ENCODE assay signal across 12 cellular contexts in genomic region chr7:143331179-143331825, GRCh38. TPM values are rescaled to one million over a fixed set of nuclear protein-coding genes. Genes with fewer than 3 reads are reported as not detected.
DNase-seq lines count a peak whose midpoint lies in the region; ATAC-seq and TF ChIP-seq lines count a peak whose summit lies in the region.
"Had no signal": no experiment of that assay in that cellular context is flagged by ENCODE, and none has a peak within 500 bp of the region (broad histone marks: within the 10 kb centered on the region; RNA-seq: fewer than 3 reads in every experiment).

No MANE protein-coding gene starts in this region.

- H3K27me3 Mint-ChIP-seq in chondrocyte (ENCODE audit: low read depth), result peaks cover 5% of the 10 kb centered on the region
- H3K27me3 Mint-ChIP-seq in naive thymus-derived CD4-positive, alpha-beta T cell, result peaks cover 0 to 30% (median 0%) of the 10 kb centered on the region in 5 donors

- ATAC-seq in naive thymus-derived CD4-positive, alpha-beta T cell, result peak; percentile 37
- ATAC-seq in GM18873 (IDR thresholded peaks at IDR 0.05; ENCODE audit: low FRiP score, unreplicated experiment), result no peak

- peaks cover 7% of the 10 kb centered on the region for H3K4me1 Mint-ChIP-seq in chondrocyte (ENCODE audit: low read depth)
- peaks cover 0 to 4% (median 0%) of the 10 kb centered on the region in 7 donors for H3K4me1 Mint-ChIP-seq in naive thymus-derived CD4-positive, alpha-beta T cell
- H3K4me1 Mint-ChIP-seq: activated naive CD8-positive, alpha-beta T cell treated with anti-CD3 and anti-CD28 coated beads, Interleukin-2, amount 10 ng/mL, durations not matched to agents 7 days and 5 days had no signal

- TF ChIP-seq CTCF in AG10803 (conservative IDR thresholded peaks at IDR 0.05; ENCODE audit: low read length) (no peak), chondrocyte (IDR thresholded peaks at IDR 0.05) (no peak)

- H3K27ac ChIP-seq in naive thymus-derived CD4-positive, alpha-beta T cell (ENCODE audit: low read depth, low read length), result no peak overlapping the region
- H3K27ac ChIP-seq: suprapubic skin had no signal

- DNase-seq in AG10803 (ENCODE audit: low read depth) (peak; percentile 90), LoVo (ENCODE audit: low spot score) (peak; percentile 64), chondrocyte (ENCODE audit: low spot score) (no peak), NCI-H524 treated with DMSO at 0.1 percent for 48 hours (lab: John Stamatoyannopoulos, UW) (no peak), HK-2 (ENCODE audit: unreplicated experiment) (no peak)
- no peak for DNase-seq in naive thymus-derived CD4-positive, alpha-beta T cell
- DNase-seq in activated CD4-positive, alpha-beta T cell treated with anti-CD3 and anti-CD28 coated beads for 48 hours, result no peak
- DNase-seq: activated CD4-positive, alpha-beta T cell treated with anti-CD3 and anti-CD28 coated beads for 1 hour; activated naive CD8-positive, alpha-beta T cell treated with anti-CD3 and anti-CD28 coated beads, Interleukin-2, amount 10 ng/mL, durations not matched to agents 7 days and 5 days; NCI-H187 treated with DMSO at 0.1 percent for 48 hours had no signal

- H3K4me3 ChIP-seq in AG10803 (ENCODE audit: low read length), result no peak overlapping the region
- H3K4me3 ChIP-seq in naive thymus-derived CD4-positive, alpha-beta T cell (ENCODE audit: low read length), result no peak overlapping the region
- H3K4me3 ChIP-seq: suprapubic skin had no signal

- peak overlapping the region; percentile 46 for H3K27ac Mint-ChIP-seq in chondrocyte (ENCODE audit: unreplicated experiment)
- H3K27ac Mint-ChIP-seq in naive thymus-derived CD4-positive, alpha-beta T cell, result no peak overlapping the region
- H3K27ac Mint-ChIP-seq: activated naive CD8-positive, alpha-beta T cell treated with anti-CD3 and anti-CD28 coated beads, Interleukin-2, amount 10 ng/mL, durations not matched to agents 7 days and 5 days had no signal

- no peaks in the 10 kb centered on the region for H3K9me3 Mint-ChIP-seq in chondrocyte (ENCODE audit: low read depth)
- peaks cover 0 to 2% (median 0%) of the 10 kb centered on the region in 11 donors for H3K9me3 Mint-ChIP-seq in naive thymus-derived CD4-positive, alpha-beta T cell
- H3K9me3 Mint-ChIP-seq: activated naive CD8-positive, alpha-beta T cell treated with anti-CD3 and anti-CD28 coated beads, Interleukin-2, amount 10 ng/mL, durations not matched to agents 7 days and 5 days had no signal

- intact Hi-C loops in naive thymus-derived CD4-positive, alpha-beta T cell (cut with micrococcal nuclease), result no loop called here

- CTCF ChIA-PET in naive thymus-derived CD4-positive, alpha-beta T cell (lab: Charles Lee), result interaction anchor here (0.5 kb wide), 1 partner anchor 107 kb away, joined by 3 read pairs; no protein-coding TSS in a partner anchor

- no peaks in the 10 kb centered on the region for H3K36me3 Mint-ChIP-seq in chondrocyte (ENCODE audit: low read depth)
- H3K36me3 Mint-ChIP-seq in naive thymus-derived CD4-positive, alpha-beta T cell, result no peaks in the 10 kb centered on the region
- H3K36me3 Mint-ChIP-seq: activated naive CD8-positive, alpha-beta T cell treated with anti-CD3 and anti-CD28 coated beads, Interleukin-2, amount 10 ng/mL, durations not matched to agents 7 days and 5 days had no signal

- H3K4me3 Mint-ChIP-seq in chondrocyte (ENCODE audit: unreplicated experiment), result no peak overlapping the region
- no peak overlapping the region for H3K4me3 Mint-ChIP-seq in naive thymus-derived CD4-positive, alpha-beta T cell
- H3K4me3 Mint-ChIP-seq: activated naive CD8-positive, alpha-beta T cell treated with anti-CD3 and anti-CD28 coated beads, Interleukin-2, amount 10 ng/mL, durations not matched to agents 7 days and 5 days had no signal

- H3K4me1 ChIP-seq in naive thymus-derived CD4-positive, alpha-beta T cell (ENCODE audit: control insufficient read depth in 2 of 2, insufficient read depth in 2 of 2, low read length in 2 of 2), result no peaks in the 10 kb centered on the region

- POLR2A ChIA-PET in naive thymus-derived CD4-positive, alpha-beta T cell (lab: Charles Lee), result no interaction called here

- H3K27me3 ChIP-seq in naive thymus-derived CD4-positive, alpha-beta T cell (ENCODE audit: control insufficient read depth in 2 of 2, insufficient read depth in 2 of 2, low read length in 2 of 2), result no peaks in the 10 kb centered on the region
- H3K27me3 ChIP-seq: suprapubic skin had no signal

- no peaks in the 10 kb centered on the region for H3K9me3 ChIP-seq in naive thymus-derived CD4-positive, alpha-beta T cell (ENCODE audit: control insufficient read depth in 2 of 3, low read length in 3 of 3)
- H3K9me3 ChIP-seq: suprapubic skin had no signal

- no peaks in the 10 kb centered on the region for H3K36me3 ChIP-seq in naive thymus-derived CD4-positive, alpha-beta T cell (ENCODE audit: control insufficient read depth in 2 of 3, insufficient read depth in 3 of 3, low read length in 3 of 3)
- H3K36me3 ChIP-seq: suprapubic skin had no signal

RNA-seq across cellular contexts. Expression of gene CLCN1, which starts 15.4 kb away (rescaled TPM):
- not detected in 3 replicates for total RNA-seq in chondrocyte
- under 1 TPM in 2 of 5 experiments, not detected in 3; 0.07 to 0.51 TPM for total RNA-seq in naive thymus-derived CD4-positive, alpha-beta T cell
- polyA plus RNA-seq in naive thymus-derived CD4-positive, alpha-beta T cell, result not detected

RNA-seq across cellular contexts. Expression of gene FAM131B, which starts 31.2 kb away (rescaled TPM):
- 3.0 to 4.0 TPM (median 3.1 TPM) in 3 replicates for total RNA-seq in chondrocyte
- total RNA-seq in naive thymus-derived CD4-positive, alpha-beta T cell, result 1 to 10 TPM in 1 of 5 experiments, under 1 TPM in 2, not detected in 2; 0.19 to 1.4 (median 0.53) TPM
- polyA plus RNA-seq in naive thymus-derived CD4-positive, alpha-beta T cell, result not detected

RNA-seq across cellular contexts. Expression of gene CASP2, which starts 43.2 kb away (rescaled TPM):
- 28.7 to 31.5 TPM (median 30.3 TPM) in 3 replicates for total RNA-seq in chondrocyte
- total RNA-seq in naive thymus-derived CD4-positive, alpha-beta T cell, result 10 to 100 TPM; 29.6 to 97.7 (median 69.1) TPM
- 10 to 100 TPM; 14.4 to 24.4 TPM for polyA plus RNA-seq in naive thymus-derived CD4-positive, alpha-beta T cell

RNA-seq across cellular contexts. Expression of gene TMEM139, which starts 46.5 kb away (rescaled TPM):
- not detected in 3 replicates for total RNA-seq in chondrocyte
- under 1 TPM in 4 of 5 experiments, not detected in 1; 0.32 to 0.62 (median 0.51) TPM for total RNA-seq in naive thymus-derived CD4-positive, alpha-beta T cell
- polyA plus RNA-seq in naive thymus-derived CD4-positive, alpha-beta T cell, result under 1 TPM; 0.46 TPM

RNA-seq across cellular contexts. Expression of gene ZYX, which starts 49.8 kb away (rescaled TPM):
- 241 to 386 TPM (median 384 TPM) in 3 replicates for total RNA-seq in chondrocyte
- 100 to 1,000 TPM; 110 to 264 (median 124) TPM for total RNA-seq in naive thymus-derived CD4-positive, alpha-beta T cell
- 100 to 1,000 TPM in 1 of 2 donors, 10 to 100 TPM in 1; 54.2 to 101 TPM for polyA plus RNA-seq in naive thymus-derived CD4-positive, alpha-beta T cell

Comparison
In these comparisons a context has a peak if more than half of its experiments do, and no peak if none do; other contexts are left out.
1. DNase-seq: peak in AG10803 (single experiment) and LoVo (single experiment); none in chondrocyte (single experiment), naive thymus-derived CD4-positive, alpha-beta T cell (0 of 9), activated CD4-positive, alpha-beta T cell treated with anti-CD3 and anti-CD28 coated beads for 48 hours (single experiment), NCI-H524 treated with DMSO at 0.1 percent for 48 hours (single experiment) and HK-2 (single experiment).